ENCODE assay signal across 26 cellular contexts in the genomic region with DNA sequence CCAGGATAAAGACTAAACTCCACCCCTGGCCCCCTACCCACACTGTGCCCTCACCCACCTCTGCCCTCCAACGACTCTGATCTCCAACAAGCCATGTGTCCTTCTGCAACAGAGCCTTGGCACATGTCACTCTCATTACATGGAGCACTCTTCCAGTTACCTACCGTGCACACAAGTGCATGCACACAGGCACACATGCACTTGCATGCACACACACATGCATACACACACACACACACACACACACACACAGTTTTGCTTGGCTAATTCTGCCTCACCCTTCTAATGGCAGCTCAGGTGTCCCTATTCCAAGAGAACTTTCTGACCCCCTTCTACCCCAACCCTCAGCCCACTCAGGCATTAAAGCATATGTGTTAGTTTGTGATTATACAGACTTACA.
"Had no signal": no experiment of that assay in that cellular context is flagged by ENCODE, and none has a peak within 500 bp of the region (broad histone marks: within the 10 kb centered on the region; RNA-seq: fewer than 3 reads in every experiment).

No MANE protein-coding gene starts in this region.

- H3K4me3 ChIP-seq: left ventricle myocardium inferior, lung, ovary, tibial nerve, uterus had no signal

- H3K27me3 Mint-ChIP-seq: central memory CD8-positive, alpha-beta T cell; progenitor cell of endocrine pancreas had no signal

- H3K9me3 Mint-ChIP-seq: activated naive CD4-positive, alpha-beta T cell treated with anti-CD3 and anti-CD28 coated beads, Interleukin-2, amount 50 U/mL, for 72 hours; central memory CD8-positive, alpha-beta T cell; nephron had no signal

- H3K4me1 ChIP-seq: uterus had no signal

- FAIRE-seq: bronchial epithelial cell, colon, endometrium, frontal cortex, TTC549 had no signal

- DNase-seq: activated CD4-positive, alpha-beta T cell treated with anti-CD3 and anti-CD28 coated beads for 4 hours; activated CD4-positive, alpha-beta T cell treated with anti-CD3 and anti-CD28 coated beads, Interleukin-2, amount 50 U/mL, for 4 hours; activated naive CD4-positive, alpha-beta T cell; activated T-cell treated with anti-CD3 and anti-CD28 coated beads for 4 hours; activated T-cell treated with anti-CD3 and anti-CD28 coated beads, Interleukin-2, amount 50 U/mL, for 72 hours; effector CD8-positive, alpha-beta T cell; islet precursor cell; left ventricle myocardium inferior; ovary; retina; stimulated activated naive CD4-positive, alpha-beta T cell treated with Interleukin-2 at 50 U/mL for 16 hours; T-helper 9 cell; uterus had no signal

- H3K9me3 ChIP-seq: neutrophil, ovary, uterus had no signal

- H3K27ac Mint-ChIP-seq: activated naive CD4-positive, alpha-beta T cell treated with anti-CD3 and anti-CD28 coated beads, Interleukin-2, amount 50 U/mL, for 72 hours; activated T-cell treated with anti-CD3 and anti-CD28 coated beads, Interleukin-2, amount 50 U/mL, for 72 hours; nephron; progenitor cell of endocrine pancreas had no signal

- H3K4me3 Mint-ChIP-seq: activated T-cell treated with anti-CD3 and anti-CD28 coated beads, Interleukin-2, amount 50 U/mL, for 72 hours; central memory CD8-positive, alpha-beta T cell; nephron had no signal

- H3K36me3 ChIP-seq: ovary, uterus had no signal

- H3K27ac ChIP-seq: left ventricle myocardium inferior, neutrophil, ovary, tibial nerve, uterus, VCaP had no signal

- H3K27me3 ChIP-seq: neutrophil, ovary, tibial nerve, uterus had no signal

- ATAC-seq: activated naive CD4-positive, alpha-beta T cell treated with anti-CD3 and anti-CD28 coated beads, Interleukin-2, amount 50 U/mL, for 72 hours; activated T-cell treated with anti-CD3 and anti-CD28 coated beads, Interleukin-2, amount 50 U/mL, for 72 hours had no signal
